In the genomic region with DNA sequence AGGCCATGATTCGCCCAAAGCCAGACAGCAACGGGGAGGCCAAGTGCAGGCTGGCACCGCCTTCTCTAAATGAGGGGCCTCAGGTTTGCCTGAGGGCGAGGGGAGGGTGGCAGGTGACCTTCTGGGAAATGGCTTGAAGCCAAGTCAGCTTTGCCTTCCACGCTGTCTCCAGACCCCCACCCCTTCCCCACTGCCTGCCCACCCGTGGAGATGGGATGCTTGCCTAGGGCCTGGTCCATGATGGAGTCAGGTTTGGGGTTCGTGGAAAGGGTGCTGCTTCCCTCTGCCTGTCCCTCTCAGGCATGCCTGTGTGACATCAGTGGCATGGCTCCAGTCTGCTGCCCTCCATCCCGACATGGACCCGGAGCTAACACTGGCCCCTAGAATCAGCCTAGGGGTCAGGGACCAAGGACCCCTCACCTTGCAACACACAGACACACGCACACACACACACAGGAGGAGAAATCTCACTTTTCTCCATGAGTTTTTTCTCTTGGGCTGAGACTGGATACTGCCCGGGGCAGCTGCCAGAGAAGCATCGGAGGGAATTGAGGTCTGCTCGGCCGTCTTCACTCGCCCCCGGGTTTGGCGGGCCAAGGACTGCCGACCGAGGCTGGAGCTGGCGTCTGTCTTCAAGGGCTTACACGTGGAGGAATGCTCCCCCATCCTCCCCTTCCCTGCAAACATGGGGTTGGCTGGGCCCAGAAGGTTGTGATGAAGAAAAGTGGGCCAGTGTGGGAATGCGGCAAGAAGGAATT, we compare ENCODE assay signal across 16 cellular contexts. TPM values are rescaled to one million over a fixed set of nuclear protein-coding genes. Genes with fewer than 3 reads are reported as not detected.
DNase-seq lines count a peak whose midpoint lies in the region; ATAC-seq, FAIRE-seq and TF ChIP-seq lines count a peak whose summit lies in the region.
"Had no signal": no experiment of that assay in that cellular context is flagged by ENCODE, and none has a peak within 500 bp of the region (broad histone marks: within the 10 kb centered on the region; RNA-seq: fewer than 3 reads in every experiment).

No MANE protein-coding gene starts in this region.

- WGBS in mesendoderm (ENCODE audit: extremely low coverage, insufficient coverage, low lambda C conversion rate) = no CpG with 5 or more reads among the region's 22 CpGs

- H3K27me3 ChIP-seq in mesendoderm (ENCODE audit: insufficient read depth, low read length, poor library complexity) = no peaks in the 10 kb centered on the region

- no peaks in the 10 kb centered on the region for H3K79me2 ChIP-seq in mesendoderm (ENCODE audit: control insufficient read depth, insufficient read depth, low read length)

- H3K23ac ChIP-seq in mesendoderm (ENCODE audit: low read length) = no peak overlapping the region

- peaks cover 3% of the 10 kb centered on the region for H3K4me1 ChIP-seq in mesendoderm (ENCODE audit: control insufficient read depth, low read depth, low read length)

- H3K9me3 Mint-ChIP-seq in glutamatergic neuron (ENCODE audit: unreplicated experiment) = peaks cover 21% of the 10 kb centered on the region
- H3K9me3 Mint-ChIP-seq in stimulated activated naive B cell treated with anti-CD40 and anti-IgM and Interleukin-4, amounts not matched to agents 10 μg/mL and 1 μg/mL and 100 μg/mL, for 72 hours = no peaks in the 10 kb centered on the region
- H3K9me3 Mint-ChIP-seq in activated T-cell treated with anti-CD3 and anti-CD28 coated beads, Interleukin-2, amount 50 U/mL, for 24 hours = no peaks in the 10 kb centered on the region
- H3K9me3 Mint-ChIP-seq: activated CD4-positive, alpha-beta memory T cell treated with anti-CD3 and anti-CD28 coated beads, Interleukin-2, amount 10 ng/mL, durations not matched to agents 7 days and 5 days; memory B cell; stimulated activated memory B cell treated with anti-CD40 and anti-IgM and Interleukin-4, amounts not matched to agents 10 μg/mL and 1 μg/mL and 100 μg/mL, for 72 hours had no signal

- no peak overlapping the region for H4K8ac ChIP-seq in mesendoderm (ENCODE audit: low read depth, low read length)

- H3K36me3 Mint-ChIP-seq in glutamatergic neuron (ENCODE audit: unreplicated experiment) = no peaks in the 10 kb centered on the region
- H3K36me3 Mint-ChIP-seq in stimulated activated naive B cell treated with anti-CD40 and anti-IgM and Interleukin-4, amounts not matched to agents 10 μg/mL and 1 μg/mL and 100 μg/mL, for 72 hours = no peaks in the 10 kb centered on the region
- no peaks in the 10 kb centered on the region for H3K36me3 Mint-ChIP-seq in activated T-cell treated with anti-CD3 and anti-CD28 coated beads, Interleukin-2, amount 50 U/mL, for 24 hours (ENCODE audit: low read depth)
- H3K36me3 Mint-ChIP-seq: memory B cell; stimulated activated memory B cell treated with anti-CD40 and anti-IgM and Interleukin-4, amounts not matched to agents 10 μg/mL and 1 μg/mL and 100 μg/mL, for 72 hours had no signal

- H3K56ac ChIP-seq in mesendoderm (ENCODE audit: low read length) = peak overlapping the region; percentile 34

- no peak for ATAC-seq in stimulated activated naive B cell treated with anti-CD40 and anti-IgM and Interleukin-4, amounts not matched to agents 10 μg/mL and 1 μg/mL and 100 μg/mL, for 72 hours (replicated peaks)

- no peak for TF ChIP-seq CTCF in glutamatergic neuron (IDR thresholded peaks at IDR 0.05; ENCODE audit: partially characterized antibody, unreplicated experiment)

- peaks cover 44% of the 10 kb centered on the region for H3K4me1 Mint-ChIP-seq in glutamatergic neuron (ENCODE audit: low read depth, unreplicated experiment)
- peaks cover 8% of the 10 kb centered on the region in 2 donors for H3K4me1 Mint-ChIP-seq in stimulated activated naive B cell treated with anti-CD40 and anti-IgM and Interleukin-4, amounts not matched to agents 10 μg/mL and 1 μg/mL and 100 μg/mL, for 72 hours
- H3K4me1 Mint-ChIP-seq in activated T-cell treated with anti-CD3 and anti-CD28 coated beads, Interleukin-2, amount 50 U/mL, for 24 hours (ENCODE audit: low read depth) = no peaks in the 10 kb centered on the region
- H3K4me1 Mint-ChIP-seq: memory B cell had no signal

- H3K4me2 ChIP-seq in mesendoderm (ENCODE audit: low read length) = no peak overlapping the region

- peak overlapping the region; percentile 59 for H3K27ac Mint-ChIP-seq in glutamatergic neuron (ENCODE audit: unreplicated experiment)
- H3K27ac Mint-ChIP-seq in stimulated activated naive B cell treated with anti-CD40 and anti-IgM and Interleukin-4, amounts not matched to agents 10 μg/mL and 1 μg/mL and 100 μg/mL, for 72 hours = peak overlapping the region; percentile 49
- H3K27ac Mint-ChIP-seq in activated T-cell treated with anti-CD3 and anti-CD28 coated beads, Interleukin-2, amount 50 U/mL, for 24 hours = no peak overlapping the region
- H3K27ac Mint-ChIP-seq: activated CD4-positive, alpha-beta memory T cell treated with anti-CD3 and anti-CD28 coated beads, Interleukin-2, amount 10 ng/mL, durations not matched to agents 7 days and 5 days; memory B cell; stimulated activated memory B cell treated with anti-CD40 and anti-IgM and Interleukin-4, amounts not matched to agents 10 μg/mL and 1 μg/mL and 100 μg/mL, for 72 hours had no signal

- H3K18ac ChIP-seq in mesendoderm (ENCODE audit: low read length) = no peak overlapping the region

- H3K9ac ChIP-seq in mesendoderm (ENCODE audit: low read length) = no peak overlapping the region

- H2BK15ac ChIP-seq in mesendoderm (replicated peaks; ENCODE audit: low read depth) = no peak overlapping the region

- H3K36me3 ChIP-seq in mesendoderm (ENCODE audit: control insufficient read depth, insufficient read depth, low read length) = no peaks in the 10 kb centered on the region

- H3K79me1 ChIP-seq in mesendoderm (ENCODE audit: low read length) = no peaks in the 10 kb centered on the region

- no peak overlapping the region for H3K27ac ChIP-seq in mesendoderm (ENCODE audit: low read depth, low read length)

- H2BK120ac ChIP-seq in mesendoderm (ENCODE audit: low read depth, low read length) = no peak overlapping the region

- H3K27me3 Mint-ChIP-seq in glutamatergic neuron (ENCODE audit: unreplicated experiment) = peaks cover 17% of the 10 kb centered on the region
- peaks cover 31 to 40% of the 10 kb centered on the region in 2 donors for H3K27me3 Mint-ChIP-seq in stimulated activated naive B cell treated with anti-CD40 and anti-IgM and Interleukin-4, amounts not matched to agents 10 μg/mL and 1 μg/mL and 100 μg/mL, for 72 hours
- H3K27me3 Mint-ChIP-seq in activated T-cell treated with anti-CD3 and anti-CD28 coated beads, Interleukin-2, amount 50 U/mL, for 24 hours = peaks cover 11% of the 10 kb centered on the region

- peak; percentile 91 for FAIRE-seq in HTR-8/SVneo (lab: Jason Lieb, UNC)

- H4K5ac ChIP-seq in mesendoderm (ENCODE audit: low read length) = no peak overlapping the region

- peak overlapping the region; percentile 55 for H3K4me3 Mint-ChIP-seq in glutamatergic neuron (ENCODE audit: unreplicated experiment)
- H3K4me3 Mint-ChIP-seq in stimulated activated naive B cell treated with anti-CD40 and anti-IgM and Interleukin-4, amounts not matched to agents 10 μg/mL and 1 μg/mL and 100 μg/mL, for 72 hours = no peak overlapping the region
- no peak overlapping the region for H3K4me3 Mint-ChIP-seq in activated T-cell treated with anti-CD3 and anti-CD28 coated beads, Interleukin-2, amount 50 U/mL, for 24 hours
- H3K4me3 Mint-ChIP-seq: activated CD4-positive, alpha-beta memory T cell treated with anti-CD3 and anti-CD28 coated beads, Interleukin-2, amount 10 ng/mL, durations not matched to agents 7 days and 5 days; memory B cell; stimulated activated memory B cell treated with anti-CD40 and anti-IgM and Interleukin-4, amounts not matched to agents 10 μg/mL and 1 μg/mL and 100 μg/mL, for 72 hours had no signal

- H3K4ac ChIP-seq in mesendoderm (ENCODE audit: low read depth, low read length) = no peak overlapping the region

- H3K4me3 ChIP-seq in mesendoderm (ENCODE audit: low read length) = no peak overlapping the region

- DNase-seq in HTR-8/SVneo (ENCODE audit: insufficient read length, low spot score) = no peak
- peak; percentile 18 for DNase-seq in glutamatergic neuron
- no peak for DNase-seq in mesendoderm
- no peak for DNase-seq in stimulated activated naive B cell treated with anti-CD40 and anti-IgM and Interleukin-4, amounts not matched to agents 10 μg/mL and 1 μg/mL and 100 μg/mL, for 72 hours
- DNase-seq in superior temporal gyrus (ENCODE audit: extremely low spot score) = no peak
- DNase-seq in mesenteric fat pad (ENCODE audit: low spot score) = no peak
- DNase-seq in putamen (ENCODE audit: low spot score) = no peak
- DNase-seq in activated T-cell treated with anti-CD3 and anti-CD28 coated beads, Interleukin-2, amount 50 U/mL, for 24 hours = no peak
- DNase-seq: activated CD4-positive, alpha-beta memory T cell treated with anti-CD3 and anti-CD28 coated beads, Interleukin-2, amount 10 ng/mL, durations not matched to agents 7 days and 5 days; amniotic stem cell; foreskin fibroblast; KBM-7; NCI-H1092 treated with DMSO at 0.1 percent for 48 hours; stimulated activated CD4-positive, alpha-beta T cell treated with anti-CD3 and anti-CD28 coated beads, Interleukin-12 subunit alpha, Interleukin-12 subunit beta, amount 100 ng/mL, for 4 hours had no signal

- H2AK5ac ChIP-seq in mesendoderm (ENCODE audit: low read length) = no peak overlapping the region

- H2BK5ac ChIP-seq in mesendoderm (ENCODE audit: low read length) = no peak overlapping the region

RNA-seq across cellular contexts. Expression of gene NGFR, which starts 18.7 kb away (rescaled TPM):
- total RNA-seq in glutamatergic neuron (ENCODE audit: unreplicated experiment) = 131 TPM
- polyA plus RNA-seq in mesendoderm (2013, experiment 1 of 2) = 1.8 TPM
- 1.7 TPM for polyA plus RNA-seq in mesendoderm (2013, experiment 2 of 2)
- total RNA-seq in mesenteric fat pad = 42.0 TPM
